In the genomic region with DNA sequence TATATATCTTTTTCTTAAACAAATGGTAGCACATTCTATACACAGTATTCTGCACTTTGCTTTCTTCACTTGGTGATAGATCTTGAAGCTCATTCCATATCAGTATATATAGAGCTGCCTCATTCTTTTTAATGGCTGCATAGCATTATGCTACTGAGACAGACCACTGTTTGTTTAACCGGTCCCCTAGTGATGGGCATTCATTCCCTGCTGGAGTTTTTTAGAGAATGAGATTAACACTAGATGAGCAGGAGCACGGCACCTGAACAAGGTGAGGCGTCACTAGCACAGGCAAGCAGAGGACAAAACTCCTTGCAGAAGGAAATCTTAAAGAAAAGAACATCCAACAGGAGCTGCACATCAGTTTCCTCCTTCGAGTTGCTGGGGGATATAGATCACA, we compare ENCODE assay signal across 23 cellular contexts.
DNase-seq lines count a peak whose midpoint lies in the region; ATAC-seq and TF ChIP-seq lines count a peak whose summit lies in the region.
"Had no signal": no experiment of that assay in that cellular context is flagged by ENCODE, and none has a peak within 500 bp of the region (broad histone marks: within the 10 kb centered on the region; RNA-seq: fewer than 3 reads in every experiment).

No MANE protein-coding gene starts in this region.

- no peaks in the 10 kb centered on the region for H3K9me3 Mint-ChIP-seq in WTC11
- H3K9me3 Mint-ChIP-seq: CD4-positive, alpha-beta T cell; CD8-positive, alpha-beta memory T cell; HFFc6 had no signal

- WGBS in heart left ventricle, 4 donors: 48 to 67% (median 65%) methylated on average over 4 of the region's 4 CpGs

- peak; percentile 14 for DNase-seq in cardiac septum (ENCODE audit: low spot score)
- DNase-seq in heart left ventricle: no peak
- DNase-seq in WTC11 (ENCODE audit: low spot score): no peak
- DNase-seq in posterior vena cava (ENCODE audit: low spot score): peak; percentile 1
- DNase-seq in NCI-H2171 treated with DMSO at 0.1 percent for 48 hours (lab: John Stamatoyannopoulos, UW): no peak
- DNase-seq in GM13976 (ENCODE audit: low spot score): no peak
- DNase-seq: 8988T; ACHN; AML-193; BE2C; CD4-positive, alpha-beta T cell; CD8-positive, alpha-beta memory T cell; DMS 273 treated with DMSO at 0.1 percent for 48 hours; DMS79; EL; GDM1; GOT3; HFFc6 had no signal

- H3K4me3 ChIP-seq in heart left ventricle: no peak overlapping the region
- H3K4me3 ChIP-seq: A549; BLaER1 treated with 17β-estradiol and CSF1 and Interleukin-3, amounts not matched to agents 10 nM and 100 nM; GM12878; HAP-1 had no signal

- intact Hi-C loops in cardiac septum (cut with DNase I) (no loop called here), heart left ventricle (cut with DNase I) (no loop called here), posterior vena cava (cut with DNase I) (no loop called here)

- H3K36me3 Mint-ChIP-seq in WTC11: no peaks in the 10 kb centered on the region
- H3K36me3 Mint-ChIP-seq: CD14-positive monocyte; CD8-positive, alpha-beta memory T cell had no signal

- POLR2A ChIA-PET in WTC11 (lab: Charles Lee): interaction anchor here (0.6 kb wide), 1 partner anchor 47 kb away, joined by 3 read pairs; no protein-coding TSS in a partner anchor

- in situ Hi-C loops in GM13976 (cut with MboI; ENCODE audit: low sequenced_read_pairs, unreplicated experiment): no loop called here

- H3K27ac Mint-ChIP-seq in WTC11: no peak overlapping the region
- H3K27ac Mint-ChIP-seq: CD14-positive monocyte; CD4-positive, alpha-beta T cell; CD8-positive, alpha-beta memory T cell; HFFc6 had no signal

- ATAC-seq in heart left ventricle (no peak), WTC11 (peak; percentile 24; the same call in 1 of the 2 replicates)
- ATAC-seq: A549, GM12878 had no signal

- peaks cover 25% of the 10 kb centered on the region for H3K4me1 Mint-ChIP-seq in WTC11
- H3K4me1 Mint-ChIP-seq: CD8-positive, alpha-beta memory T cell had no signal

- CTCF ChIA-PET in WTC11 (lab: Charles Lee): no interaction called here

- no peak for TF ChIP-seq POLR2A in heart left ventricle (IDR thresholded peaks at IDR 0.05)

- TF ChIP-seq CTCF in heart left ventricle (IDR thresholded peaks at IDR 0.05) (no peak), WTC11 (IDR thresholded peaks at IDR 0.05) (no peak), GM13976 (IDR thresholded peaks at IDR 0.05; ENCODE audit: borderline replicate concordance, control extremely low read depth, extremely low read depth, insufficient read depth, missing control alignments) (no peak)

- peaks cover 23% of the 10 kb centered on the region for H3K27me3 Mint-ChIP-seq in WTC11 (ENCODE audit: low read depth)

- peaks cover 0 to 6% (median 0%) of the 10 kb centered on the region in 12 donors for H3K4me1 ChIP-seq in heart left ventricle
- H3K4me1 ChIP-seq: A549, BE2C, HAP-1 had no signal

- H3K36me3 ChIP-seq in heart left ventricle: no peaks in the 10 kb centered on the region
- H3K36me3 ChIP-seq: BE2C; BLaER1 treated with 17β-estradiol and CSF1 and Interleukin-3, amounts not matched to agents 10 nM and 100 nM; HAP-1 had no signal

- no peak overlapping the region for H3K27ac ChIP-seq in heart left ventricle
- H3K27ac ChIP-seq: A549; BLaER1 treated with 17β-estradiol and CSF1 and Interleukin-3, amounts not matched to agents 10 nM and 100 nM had no signal

- peaks cover 0 to 57% (median 4%) of the 10 kb centered on the region in 9 donors for H3K27me3 ChIP-seq in heart left ventricle

- H3K4me3 Mint-ChIP-seq in WTC11: no peak overlapping the region
- H3K4me3 Mint-ChIP-seq: CD14-positive monocyte; CD4-positive, alpha-beta T cell; CD8-positive, alpha-beta memory T cell; HFFc6 had no signal

- H3K9me3 ChIP-seq in heart left ventricle: no peaks in the 10 kb centered on the region
- H3K9me3 ChIP-seq: BE2C, HAP-1 had no signal

TF ChIP-seq in WTC11, 78 proteins besides CTCF, POLR2A, EP300 and RAD21:
- TF ChIP-seq, protein P1, sequence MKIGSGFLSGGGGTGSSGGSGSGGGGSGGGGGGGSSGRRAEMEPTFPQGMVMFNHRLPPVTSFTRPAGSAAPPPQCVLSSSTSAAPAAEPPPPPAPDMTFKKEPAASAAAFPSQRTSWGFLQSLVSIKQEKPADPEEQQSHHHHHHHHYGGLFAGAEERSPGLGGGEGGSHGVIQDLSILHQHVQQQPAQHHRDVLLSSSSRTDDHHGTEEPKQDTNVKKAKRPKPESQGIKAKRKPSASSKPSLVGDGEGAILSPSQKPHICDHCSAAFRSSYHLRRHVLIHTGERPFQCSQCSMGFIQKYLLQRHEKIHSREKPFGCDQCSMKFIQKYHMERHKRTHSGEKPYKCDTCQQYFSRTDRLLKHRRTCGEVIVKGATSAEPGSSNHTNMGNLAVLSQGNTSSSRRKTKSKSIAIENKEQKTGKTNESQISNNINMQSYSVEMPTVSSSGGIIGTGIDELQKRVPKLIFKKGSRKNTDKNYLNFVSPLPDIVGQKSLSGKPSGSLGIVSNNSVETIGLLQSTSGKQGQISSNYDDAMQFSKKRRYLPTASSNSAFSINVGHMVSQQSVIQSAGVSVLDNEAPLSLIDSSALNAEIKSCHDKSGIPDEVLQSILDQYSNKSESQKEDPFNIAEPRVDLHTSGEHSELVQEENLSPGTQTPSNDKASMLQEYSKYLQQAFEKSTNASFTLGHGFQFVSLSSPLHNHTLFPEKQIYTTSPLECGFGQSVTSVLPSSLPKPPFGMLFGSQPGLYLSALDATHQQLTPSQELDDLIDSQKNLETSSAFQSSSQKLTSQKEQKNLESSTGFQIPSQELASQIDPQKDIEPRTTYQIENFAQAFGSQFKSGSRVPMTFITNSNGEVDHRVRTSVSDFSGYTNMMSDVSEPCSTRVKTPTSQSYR (CRISPR knock-in tag; IDR thresholded peaks at IDR 0.05): no peak
- no peak for TF ChIP-seq RORB (CRISPR knock-in tag; IDR thresholded peaks at IDR 0.05)
- TF ChIP-seq, protein P2, sequence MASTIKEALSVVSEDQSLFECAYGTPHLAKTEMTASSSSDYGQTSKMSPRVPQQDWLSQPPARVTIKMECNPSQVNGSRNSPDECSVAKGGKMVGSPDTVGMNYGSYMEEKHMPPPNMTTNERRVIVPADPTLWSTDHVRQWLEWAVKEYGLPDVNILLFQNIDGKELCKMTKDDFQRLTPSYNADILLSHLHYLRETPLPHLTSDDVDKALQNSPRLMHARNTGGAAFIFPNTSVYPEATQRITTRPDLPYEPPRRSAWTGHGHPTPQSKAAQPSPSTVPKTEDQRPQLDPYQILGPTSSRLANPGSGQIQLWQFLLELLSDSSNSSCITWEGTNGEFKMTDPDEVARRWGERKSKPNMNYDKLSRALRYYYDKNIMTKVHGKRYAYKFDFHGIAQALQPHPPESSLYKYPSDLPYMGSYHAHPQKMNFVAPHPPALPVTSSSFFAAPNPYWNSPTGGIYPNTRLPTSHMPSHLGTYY (CRISPR knock-in tag; IDR thresholded peaks at IDR 0.05): no peak
- TF ChIP-seq JUN (CRISPR knock-in tag; IDR thresholded peaks at IDR 0.05): no peak
TF ChIP-seq in WTC11: peak in this region for 0.

Comparison
In these comparisons a context has a peak if more than half of its experiments do, and no peak if none do; other contexts are left out.
1. DNase-seq: peak in cardiac septum (single experiment) and posterior vena cava (single experiment); none in heart left ventricle (0 of 5), WTC11 (single experiment), NCI-H2171 treated with DMSO at 0.1 percent for 48 hours (single experiment) and GM13976 (single experiment).